27 cellular contexts compared by ENCODE assay signal in the genomic region with DNA sequence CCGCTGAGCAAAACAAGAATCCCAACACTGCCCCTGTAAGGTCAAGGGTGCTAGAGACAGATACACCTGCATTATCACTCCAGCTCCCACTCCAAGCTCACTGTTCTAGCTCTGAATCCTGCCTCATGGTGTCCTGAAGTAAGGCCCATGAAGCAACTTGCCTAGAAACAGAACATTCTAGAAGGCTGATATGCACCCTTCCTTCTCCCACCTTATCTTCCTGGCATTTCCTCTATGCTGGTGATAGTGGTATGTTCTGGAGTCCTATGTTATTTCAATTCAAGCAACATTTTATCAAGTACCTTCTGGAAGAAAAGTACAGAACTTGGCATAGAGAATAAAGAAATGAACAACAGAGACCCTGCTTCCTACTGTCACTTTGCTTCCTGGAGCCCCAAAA.
"Had no signal": no experiment of that assay in that cellular context is flagged by ENCODE, and none has a peak within 500 bp of the region (broad histone marks: within the 10 kb centered on the region; RNA-seq: fewer than 3 reads in every experiment).

No MANE protein-coding gene starts in this region.

- H3K27ac ChIP-seq: ascending aorta, breast epithelium, cardiac muscle cell, colonic mucosa, epithelial cell of prostate, esophagus squamous epithelium, gastroesophageal sphincter had no signal

- ATAC-seq: activated CD4-positive, alpha-beta T cell treated with anti-CD3 and anti-CD28 coated beads for 36 hours; activated CD8-positive, alpha-beta memory T cell treated with anti-CD3 and anti-CD28 coated beads, Interleukin-2, amount 10 ng/mL, durations not matched to agents 7 days and 5 days; activated CD8-positive, alpha-beta T cell treated with anti-CD3 and anti-CD28 coated beads, Interleukin-2, amount 10 ng/mL, durations not matched to agents 7 days and 5 days; activated naive CD4-positive, alpha-beta T cell treated with anti-CD3 and anti-CD28 coated beads, Interleukin-2, amount 50 U/mL, for 72 hours; gastroesophageal sphincter had no signal

- H3K4me3 ChIP-seq: ascending aorta, breast epithelium, cardiac muscle cell, colonic mucosa, esophagus squamous epithelium, gastroesophageal sphincter had no signal

- H3K9me3 ChIP-seq: ascending aorta, breast epithelium, colonic mucosa, esophagus squamous epithelium, gastroesophageal sphincter had no signal

- H3K4me1 ChIP-seq: ascending aorta, breast epithelium, colonic mucosa, gastroesophageal sphincter had no signal

- DNase-seq: activated CD4-positive, alpha-beta memory T cell treated with anti-CD3 and anti-CD28 coated beads for 36 hours; activated CD4-positive, alpha-beta T cell treated with anti-CD3 and anti-CD28 coated beads for 36 hours; activated CD4-positive, alpha-beta T cell treated with anti-CD3 and anti-CD28 coated beads, Interleukin-2, amount 10 ng/mL, durations not matched to agents 24 days and 14 days; activated CD4-positive, CD25-positive, alpha-beta regulatory T cell; activated CD4-positive, CD25-positive, alpha-beta regulatory T cell treated with anti-CD3 and anti-CD28 coated beads, Interleukin-2, amount 50 U/mL, for 72 hours; activated CD8-positive, alpha-beta memory T cell treated with anti-CD3 and anti-CD28 coated beads, Interleukin-2, amount 10 ng/mL, durations not matched to agents 7 days and 5 days; activated CD8-positive, alpha-beta memory T cell treated with anti-CD3 and anti-CD28 coated beads, Interleukin-2, amount 50 U/mL, for 4 hours; activated CD8-positive, alpha-beta T cell treated with anti-CD3 and anti-CD28 coated beads, Interleukin-2, amount 10 ng/mL, durations not matched to agents 7 days and 5 days; activated effector memory CD4-positive, alpha-beta T cell treated with anti-CD3 and anti-CD28 coated beads, Interleukin-2, amount 50 U/mL, for 16 hours; activated naive CD4-positive, alpha-beta T cell; activated naive CD4-positive, alpha-beta T cell treated with anti-CD3 and anti-CD28 coated beads, Interleukin-2, amount 10 ng/mL, durations not matched to agents 7 days and 5 days; activated naive CD8-positive, alpha-beta T cell treated with anti-CD3 and anti-CD28 coated beads, Interleukin-2, amount 10 ng/mL, durations not matched to agents 7 days and 5 days; activated T-cell treated with anti-CD3 and anti-CD28 coated beads, Interleukin-2, amount 50 U/mL, for 1 hour; activated T-cell treated with anti-CD3 and anti-CD28 coated beads, Interleukin-2, amount 50 U/mL, for 48 hours; central memory CD4-positive, alpha-beta T cell; cerebellar nuclear complex; colonic mucosa; effector CD8-positive, alpha-beta T cell; esophagus squamous epithelium; foreskin melanocyte; T-helper 2 cell had no signal

- H3K27me3 ChIP-seq: ascending aorta, breast epithelium, cardiac muscle cell, colonic mucosa, esophagus squamous epithelium, gastroesophageal sphincter had no signal

- H3K36me3 ChIP-seq: ascending aorta, breast epithelium, cardiac muscle cell, colonic mucosa, esophagus squamous epithelium, gastroesophageal sphincter had no signal
